ENCODE assay signal across 8 cellular contexts in the genomic region with DNA sequence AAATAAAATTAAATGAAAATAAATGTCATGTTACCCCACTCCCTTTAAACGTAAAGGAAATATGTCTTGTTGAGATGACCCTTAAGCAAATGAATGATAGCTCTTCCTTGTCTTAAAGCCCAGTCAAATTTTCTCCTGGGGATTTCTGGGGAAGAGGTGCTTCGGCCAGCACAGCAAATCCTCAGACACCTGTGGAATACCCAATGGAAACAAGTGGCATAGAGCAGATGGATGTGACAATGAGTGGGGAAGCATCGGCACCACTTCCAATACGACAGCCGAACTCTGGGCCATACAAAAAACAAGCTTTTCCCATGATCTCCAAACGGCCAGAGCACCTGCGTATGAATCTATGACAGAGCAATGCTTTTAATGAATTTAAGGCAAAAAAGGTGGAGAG. TPM values are rescaled to one million over a fixed set of nuclear protein-coding genes. Genes with fewer than 3 reads are reported as not detected.
DNase-seq lines count a peak whose midpoint lies in the region; ATAC-seq and TF ChIP-seq lines count a peak whose summit lies in the region.
"Not testable (repeated sequence)": the region's sequence is repeated elsewhere in the genome, so short reads cannot be mapped to it uniquely, and the experiment has no call there.

No MANE protein-coding gene starts in this region.

- H3K9me3 ChIP-seq in CD4-positive, CD25-positive, alpha-beta regulatory T cell (ENCODE audit: control insufficient read depth in 2 of 2, low read length in 2 of 2); Karpas-422 (ENCODE audit: low read length); SU-DHL-6 (ENCODE audit: insufficient read depth, low read length): not testable (repeated sequence)

- H3K4me1 ChIP-seq in CD4-positive, CD25-positive, alpha-beta regulatory T cell (ENCODE audit: control insufficient read depth, insufficient read depth, low read length, poor library complexity, severe bottlenecking), result not testable (repeated sequence)
- peaks cover 61% of the 10 kb centered on the region for H3K4me1 ChIP-seq in Karpas-422 (ENCODE audit: low read length)

- H3K27me3 ChIP-seq in CD4-positive, CD25-positive, alpha-beta regulatory T cell (ENCODE audit: control insufficient read depth, insufficient read depth, low read length); Karpas-422 (ENCODE audit: low read length); SU-DHL-6 (ENCODE audit: low read length): not testable (repeated sequence)

- not testable (repeated sequence) for DNase-seq in CD4-positive, CD25-positive, alpha-beta regulatory T cell; Karpas-422; activated CD8-positive, alpha-beta T cell treated with anti-CD3 and anti-CD28 coated beads for 36 hours; activated naive CD4-positive, alpha-beta T cell treated with anti-CD3 and anti-CD28 coated beads, Interleukin-2, amount 50 U/mL, for 72 hours (ENCODE audit: low spot score in 2 of 2); endothelial cell (ENCODE audit: low spot score)

- peaks cover 0 to 21% (median 5%) of the 10 kb centered on the region in 4 donors for H3K4me1 Mint-ChIP-seq in CD4-positive, CD25-positive, alpha-beta regulatory T cell
- peaks cover 28% of the 10 kb centered on the region for H3K4me1 Mint-ChIP-seq in activated CD8-positive, alpha-beta T cell treated with anti-CD3 and anti-CD28 coated beads for 36 hours (ENCODE audit: low read depth)
- not testable (repeated sequence) for H3K4me1 Mint-ChIP-seq in activated T-helper 17 cell treated with anti-CD3 and anti-CD28 coated beads, Interleukin-2, amount 50 U/mL, for 72 hours; endothelial cell (ENCODE audit: unreplicated experiment)
- H3K4me1 Mint-ChIP-seq in stimulated activated naive CD8-positive, alpha-beta T cell treated with anti-CD3 and anti-CD28 coated beads, Interleukin-15, Interleukin-2, amounts not matched to agents 100 ng/mL and 50 ng/mL, for 24 hours (ENCODE audit: low read depth), result peaks cover 29% of the 10 kb centered on the region

- H3K36me3 ChIP-seq in CD4-positive, CD25-positive, alpha-beta regulatory T cell (ENCODE audit: control insufficient read depth, insufficient read depth, low read length), result peaks cover 46% of the 10 kb centered on the region
- H3K36me3 ChIP-seq in Karpas-422 (ENCODE audit: insufficient read depth, low read length) (peaks cover 14% of the 10 kb centered on the region; the same call in 1 of the 2 replicates), SU-DHL-6 (ENCODE audit: low read length) (peaks cover 17% of the 10 kb centered on the region)

- H3K79me2 ChIP-seq in Karpas-422 (ENCODE audit: low read length); SU-DHL-6 (ENCODE audit: insufficient read depth, low read length): not testable (repeated sequence)

- intact Hi-C loops in activated CD8-positive, alpha-beta T cell treated with anti-CD3 and anti-CD28 coated beads for 36 hours (cut with micrococcal nuclease), result not testable (repeated sequence)

- H3K9ac ChIP-seq in Karpas-422 (ENCODE audit: low read length); SU-DHL-6 (ENCODE audit: low read length): not testable (repeated sequence)

- not testable (repeated sequence) for ATAC-seq in CD4-positive, CD25-positive, alpha-beta regulatory T cell (ENCODE audit: low read depth in 2 of 2); activated CD8-positive, alpha-beta T cell treated with anti-CD3 and anti-CD28 coated beads for 36 hours; activated T-helper 17 cell treated with anti-CD3 and anti-CD28 coated beads, Interleukin-2, amount 50 U/mL, for 72 hours (replicated peaks); activated naive CD4-positive, alpha-beta T cell treated with anti-CD3 and anti-CD28 coated beads, Interleukin-2, amount 50 U/mL, for 72 hours

- not testable (repeated sequence) for H3K9me2 ChIP-seq in Karpas-422 (replicated peaks; ENCODE audit: insufficient read depth, low read length); SU-DHL-6 (replicated peaks; ENCODE audit: insufficient read depth, low read length)

- peaks cover 15% of the 10 kb centered on the region for H3F3A ChIP-seq in SU-DHL-6 (ENCODE audit: insufficient read depth)

- peak overlapping the region in 2 of 3 donors; percentile 9 to 14 for H3K27ac Mint-ChIP-seq in CD4-positive, CD25-positive, alpha-beta regulatory T cell
- peak overlapping the region; percentile 16 for H3K27ac Mint-ChIP-seq in activated CD8-positive, alpha-beta T cell treated with anti-CD3 and anti-CD28 coated beads for 36 hours
- H3K27ac Mint-ChIP-seq in activated T-helper 17 cell treated with anti-CD3 and anti-CD28 coated beads, Interleukin-2, amount 50 U/mL, for 72 hours, result peak overlapping the region; percentile 35
- H3K27ac Mint-ChIP-seq in activated naive CD4-positive, alpha-beta T cell treated with anti-CD3 and anti-CD28 coated beads, Interleukin-2, amount 50 U/mL, for 72 hours, result peak overlapping the region; percentile 10 to 48
- H3K27ac Mint-ChIP-seq in endothelial cell (ENCODE audit: unreplicated experiment), result not testable (repeated sequence)
- H3K27ac Mint-ChIP-seq in stimulated activated naive CD8-positive, alpha-beta T cell treated with anti-CD3 and anti-CD28 coated beads, Interleukin-15, Interleukin-2, amounts not matched to agents 100 ng/mL and 50 ng/mL, for 24 hours, result peak overlapping the region; percentile 19

- not testable (repeated sequence) for H3K27me3 Mint-ChIP-seq in CD4-positive, CD25-positive, alpha-beta regulatory T cell; activated CD8-positive, alpha-beta T cell treated with anti-CD3 and anti-CD28 coated beads for 36 hours; activated T-helper 17 cell treated with anti-CD3 and anti-CD28 coated beads, Interleukin-2, amount 50 U/mL, for 72 hours; endothelial cell (ENCODE audit: unreplicated experiment); stimulated activated naive CD8-positive, alpha-beta T cell treated with anti-CD3 and anti-CD28 coated beads, Interleukin-15, Interleukin-2, amounts not matched to agents 100 ng/mL and 50 ng/mL, for 24 hours

- peak overlapping the region; percentile 59 for H3K4me2 ChIP-seq in Karpas-422 (ENCODE audit: low read depth, low read length, poor library complexity, severe bottlenecking)
- not testable (repeated sequence) for H3K4me2 ChIP-seq in SU-DHL-6 (ENCODE audit: low read depth, low read length, poor library complexity, severe bottlenecking)

- POLR2A ChIA-PET in activated CD8-positive, alpha-beta T cell treated with anti-CD3 and anti-CD28 coated beads for 36 hours (lab: Charles Lee), result interaction anchor here (0.6 kb wide), 2 partner anchors 22 to 52 kb away, joined by 3 read pairs; no protein-coding TSS in a partner anchor

- not testable (repeated sequence) for H4K20me1 ChIP-seq in Karpas-422 (ENCODE audit: insufficient read depth, low read depth, low read length); SU-DHL-6 (ENCODE audit: low read depth, low read length)

- H3K4me3 ChIP-seq in CD4-positive, CD25-positive, alpha-beta regulatory T cell (ENCODE audit: low read depth, low read length); Karpas-422 (ENCODE audit: low read length); SU-DHL-6 (ENCODE audit: insufficient read depth, low read length, poor library complexity, severe bottlenecking): not testable (repeated sequence)

- not testable (repeated sequence) for TF ChIP-seq CTCF in SU-DHL-6 (IDR thresholded peaks at IDR 0.05; ENCODE audit: insufficient read depth, low read length, poor library complexity, severe bottlenecking); activated CD8-positive, alpha-beta T cell treated with anti-CD3 and anti-CD28 coated beads for 36 hours (IDR thresholded peaks at IDR 0.05); endothelial cell (IDR thresholded peaks at IDR 0.05; ENCODE audit: unreplicated experiment)

- not testable (repeated sequence) for H3K27ac ChIP-seq in CD4-positive, CD25-positive, alpha-beta regulatory T cell (ENCODE audit: insufficient read depth, low read length, poor library complexity, severe bottlenecking)
- peak overlapping the region; percentile 78 for H3K27ac ChIP-seq in Karpas-422 (ENCODE audit: low read length)
- peak overlapping the region; percentile 50; the same call in 1 of the 2 replicates for H3K27ac ChIP-seq in SU-DHL-6 (ENCODE audit: low read depth, low read length)

- H3K4me3 Mint-ChIP-seq in CD4-positive, CD25-positive, alpha-beta regulatory T cell; activated CD8-positive, alpha-beta T cell treated with anti-CD3 and anti-CD28 coated beads for 36 hours; activated T-helper 17 cell treated with anti-CD3 and anti-CD28 coated beads, Interleukin-2, amount 50 U/mL, for 72 hours; stimulated activated naive CD8-positive, alpha-beta T cell treated with anti-CD3 and anti-CD28 coated beads, Interleukin-15, Interleukin-2, amounts not matched to agents 100 ng/mL and 50 ng/mL, for 24 hours: not testable (repeated sequence)
- H3K4me3 Mint-ChIP-seq in endothelial cell (ENCODE audit: unreplicated experiment), result peak overlapping the region; percentile 28

- H3K36me3 Mint-ChIP-seq in CD4-positive, CD25-positive, alpha-beta regulatory T cell, result peaks cover 28% of the 10 kb centered on the region
- H3K36me3 Mint-ChIP-seq in activated CD8-positive, alpha-beta T cell treated with anti-CD3 and anti-CD28 coated beads for 36 hours (ENCODE audit: low read depth), result peaks cover 43% of the 10 kb centered on the region
- peaks cover 97% of the 10 kb centered on the region for H3K36me3 Mint-ChIP-seq in activated T-helper 17 cell treated with anti-CD3 and anti-CD28 coated beads, Interleukin-2, amount 50 U/mL, for 72 hours (ENCODE audit: low read depth)
- H3K36me3 Mint-ChIP-seq in activated naive CD4-positive, alpha-beta T cell treated with anti-CD3 and anti-CD28 coated beads, Interleukin-2, amount 50 U/mL, for 72 hours, result peaks cover 26 to 54% of the 10 kb centered on the region in 2 donors
- H3K36me3 Mint-ChIP-seq in endothelial cell (ENCODE audit: low read depth, unreplicated experiment), result peaks cover 16% of the 10 kb centered on the region
- peaks cover 68% of the 10 kb centered on the region for H3K36me3 Mint-ChIP-seq in stimulated activated naive CD8-positive, alpha-beta T cell treated with anti-CD3 and anti-CD28 coated beads, Interleukin-15, Interleukin-2, amounts not matched to agents 100 ng/mL and 50 ng/mL, for 24 hours (ENCODE audit: low read depth)

- H3K9me3 Mint-ChIP-seq in CD4-positive, CD25-positive, alpha-beta regulatory T cell; activated CD8-positive, alpha-beta T cell treated with anti-CD3 and anti-CD28 coated beads for 36 hours; activated T-helper 17 cell treated with anti-CD3 and anti-CD28 coated beads, Interleukin-2, amount 50 U/mL, for 72 hours; activated naive CD4-positive, alpha-beta T cell treated with anti-CD3 and anti-CD28 coated beads, Interleukin-2, amount 50 U/mL, for 72 hours; endothelial cell (ENCODE audit: unreplicated experiment); stimulated activated naive CD8-positive, alpha-beta T cell treated with anti-CD3 and anti-CD28 coated beads, Interleukin-15, Interleukin-2, amounts not matched to agents 100 ng/mL and 50 ng/mL, for 24 hours: not testable (repeated sequence)

- H2AFZ ChIP-seq in Karpas-422 (ENCODE audit: low read length); SU-DHL-6 (ENCODE audit: low read depth, low read length, severe bottlenecking): not testable (repeated sequence)

- CTCF ChIA-PET in activated CD8-positive, alpha-beta T cell treated with anti-CD3 and anti-CD28 coated beads for 36 hours (lab: Charles Lee), result interaction anchor here (1.7 kb wide), 1 partner anchor 10 kb away, joined by 4 read pairs; no protein-coding TSS in a partner anchor

RNA-seq across cellular contexts. Expression of a gene that starts 18.1 kb away (rescaled TPM):
- 27.0 TPM for total RNA-seq in CD4-positive, CD25-positive, alpha-beta regulatory T cell
- polyA plus RNA-seq in CD4-positive, CD25-positive, alpha-beta regulatory T cell, result 10 to 100 TPM; 29.1 to 38.0 (median 30.5) TPM
- 16.4 and 33.9 TPM in 2 replicates for total RNA-seq in Karpas-422 (2014; rRNA removed; shearing (Covaris generic); ENCODE audit: low replicate concordance)
- 10 to 100 TPM; 20.7 to 23.7 TPM for total RNA-seq in activated CD8-positive, alpha-beta T cell treated with anti-CD3 and anti-CD28 coated beads for 36 hours
- total RNA-seq in activated T-helper 17 cell treated with anti-CD3 and anti-CD28 coated beads, Interleukin-2, amount 50 U/mL, for 72 hours, result 10 to 100 TPM; 22.0 to 40.1 TPM
- total RNA-seq in activated naive CD4-positive, alpha-beta T cell treated with anti-CD3 and anti-CD28 coated beads, Interleukin-2, amount 50 U/mL, for 72 hours, result 10 to 100 TPM; 35.0 to 41.3 TPM
- total RNA-seq in endothelial cell (ENCODE audit: unreplicated experiment), result 16.8 TPM

RNA-seq across cellular contexts. Expression of a gene that starts 53.5 kb away (rescaled TPM):
- 123 TPM for total RNA-seq in CD4-positive, CD25-positive, alpha-beta regulatory T cell
- polyA plus RNA-seq in CD4-positive, CD25-positive, alpha-beta regulatory T cell, result 10 to 100 TPM; 19.9 to 28.1 (median 25.0) TPM
- 22.0 and 22.8 TPM in 2 replicates for total RNA-seq in Karpas-422 (2014; rRNA removed; shearing (Covaris generic); ENCODE audit: low replicate concordance)
- total RNA-seq in activated CD8-positive, alpha-beta T cell treated with anti-CD3 and anti-CD28 coated beads for 36 hours, result 10 to 100 TPM; 39.9 to 44.2 TPM
- 10 to 100 TPM; 55.2 to 79.8 TPM for total RNA-seq in activated T-helper 17 cell treated with anti-CD3 and anti-CD28 coated beads, Interleukin-2, amount 50 U/mL, for 72 hours
- 10 to 100 TPM; 66.9 to 71.5 TPM for total RNA-seq in activated naive CD4-positive, alpha-beta T cell treated with anti-CD3 and anti-CD28 coated beads, Interleukin-2, amount 50 U/mL, for 72 hours
- 30.4 TPM for total RNA-seq in endothelial cell (ENCODE audit: unreplicated experiment)

RNA-seq across cellular contexts. Expression of a gene that starts 53.7 kb away (rescaled TPM):
- 16.3 TPM for total RNA-seq in CD4-positive, CD25-positive, alpha-beta regulatory T cell
- 10 to 100 TPM; 21.0 to 28.2 (median 24.6) TPM for polyA plus RNA-seq in CD4-positive, CD25-positive, alpha-beta regulatory T cell
- total RNA-seq in Karpas-422 (2014; rRNA removed; shearing (Covaris generic); ENCODE audit: low replicate concordance), result 3.1 and 7.3 TPM in 2 replicates
- total RNA-seq in activated CD8-positive, alpha-beta T cell treated with anti-CD3 and anti-CD28 coated beads for 36 hours, result 10 to 100 TPM in 1 of 2 experiments, 1 to 10 TPM in 1; 7.9 to 11.1 TPM
- total RNA-seq in activated T-helper 17 cell treated with anti-CD3 and anti-CD28 coated beads, Interleukin-2, amount 50 U/mL, for 72 hours, result 10 to 100 TPM; 12.8 to 18.1 TPM
- total RNA-seq in activated naive CD4-positive, alpha-beta T cell treated with anti-CD3 and anti-CD28 coated beads, Interleukin-2, amount 50 U/mL, for 72 hours, result 10 to 100 TPM; 13.8 to 27.6 TPM
- total RNA-seq in endothelial cell (ENCODE audit: unreplicated experiment), result 12.5 TPM
